8 cellular contexts compared by ENCODE assay signal in genomic region chr15:41115088-41115651, GRCh38. TPM values are rescaled to one million over a fixed set of nuclear protein-coding genes. Genes with fewer than 3 reads are reported as not detected.
DNase-seq lines count a peak whose midpoint lies in the region; ATAC-seq lines count a peak whose summit lies in the region.

No MANE protein-coding gene starts in this region.

- peaks cover 0 to 4% (median 0%) of the 10 kb centered on the region in 3 donors for H3K36me3 Mint-ChIP-seq in immature natural killer cell
- peaks cover 7 to 20% of the 10 kb centered on the region in 2 donors for H3K36me3 Mint-ChIP-seq in stimulated activated naive B cell treated with anti-CD40 and anti-IgM and Interleukin-4, amounts not matched to agents 10 μg/mL and 1 μg/mL and 100 μg/mL, for 72 hours

- H3K4me1 Mint-ChIP-seq in immature natural killer cell = peaks cover 27 to 33% of the 10 kb centered on the region in 2 donors
- H3K4me1 Mint-ChIP-seq in stimulated activated naive B cell treated with anti-CD40 and anti-IgM and Interleukin-4, amounts not matched to agents 10 μg/mL and 1 μg/mL and 100 μg/mL, for 72 hours = peaks cover 2 to 29% of the 10 kb centered on the region in 2 donors

- peak; percentile 26 for DNase-seq in AG20443 (ENCODE audit: low spot score)
- peak; percentile 41 for DNase-seq in M059J (ENCODE audit: low read depth)
- DNase-seq in amniotic epithelial cell (ENCODE audit: low read depth) = peak; percentile 29
- no peak for DNase-seq in immature natural killer cell
- no peak for DNase-seq in stimulated activated naive B cell treated with anti-CD40 and anti-IgM and Interleukin-4, amounts not matched to agents 10 μg/mL and 1 μg/mL and 100 μg/mL, for 72 hours
- no peak for DNase-seq in activated gamma-delta T cell (lab: John Stamatoyannopoulos, UW)

- peak overlapping the region; percentile 85 to 99 (median 94) for H3K4me3 Mint-ChIP-seq in immature natural killer cell
- peak overlapping the region; percentile 90 to 91 for H3K4me3 Mint-ChIP-seq in stimulated activated naive B cell treated with anti-CD40 and anti-IgM and Interleukin-4, amounts not matched to agents 10 μg/mL and 1 μg/mL and 100 μg/mL, for 72 hours

- peaks cover 5 to 19% (median 14%) of the 10 kb centered on the region in 3 donors for H3K27me3 Mint-ChIP-seq in immature natural killer cell (ENCODE audit: low read depth in 3 of 3)
- no peaks in the 10 kb centered on the region for H3K27me3 Mint-ChIP-seq in stimulated activated naive B cell treated with anti-CD40 and anti-IgM and Interleukin-4, amounts not matched to agents 10 μg/mL and 1 μg/mL and 100 μg/mL, for 72 hours

- ATAC-seq in GM18511 (IDR thresholded peaks at IDR 0.05; ENCODE audit: unreplicated experiment) = peak; percentile 32
- ATAC-seq in stimulated activated naive B cell treated with anti-CD40 and anti-IgM and Interleukin-4, amounts not matched to agents 10 μg/mL and 1 μg/mL and 100 μg/mL, for 72 hours (replicated peaks) = peak in 1 of 2 donors; percentile 60
- ATAC-seq in GM18867 (IDR thresholded peaks at IDR 0.05; ENCODE audit: unreplicated experiment) = no peak

- peaks cover 0 to 2% (median 0%) of the 10 kb centered on the region in 6 donors for H3K9me3 Mint-ChIP-seq in immature natural killer cell
- H3K9me3 Mint-ChIP-seq in stimulated activated naive B cell treated with anti-CD40 and anti-IgM and Interleukin-4, amounts not matched to agents 10 μg/mL and 1 μg/mL and 100 μg/mL, for 72 hours = no peaks in the 10 kb centered on the region

- H3K27ac Mint-ChIP-seq in immature natural killer cell = peak overlapping the region; percentile 85 to 99 (median 94)
- peak overlapping the region; percentile 98 for H3K27ac Mint-ChIP-seq in stimulated activated naive B cell treated with anti-CD40 and anti-IgM and Interleukin-4, amounts not matched to agents 10 μg/mL and 1 μg/mL and 100 μg/mL, for 72 hours

RNA-seq across cellular contexts. Expression of gene INO80, which starts 0.9 kb away (rescaled TPM):
- 9.0 and 18.9 TPM in 2 replicates for total RNA-seq in M059J (2014; rRNA removed; shearing (Covaris generic))
- polyA plus RNA-seq in immature natural killer cell = 1 to 10 TPM in 2 of 3 donors, under 1 TPM in 1; 0.50 to 5.4 (median 2.4) TPM

Comparison
In these comparisons a context has a peak if more than half of its experiments do, and no peak if none do; other contexts are left out.
1. DNase-seq: peak in AG20443 (single experiment), M059J (single experiment) and amniotic epithelial cell (single experiment); none in immature natural killer cell (0 of 3), stimulated activated naive B cell treated with anti-CD40 and anti-IgM and Interleukin-4, amounts not matched to agents 10 μg/mL and 1 μg/mL and 100 μg/mL, for 72 hours (single experiment) and activated gamma-delta T cell (single experiment).